8 cellular contexts compared by ENCODE assay signal in the genomic region with DNA sequence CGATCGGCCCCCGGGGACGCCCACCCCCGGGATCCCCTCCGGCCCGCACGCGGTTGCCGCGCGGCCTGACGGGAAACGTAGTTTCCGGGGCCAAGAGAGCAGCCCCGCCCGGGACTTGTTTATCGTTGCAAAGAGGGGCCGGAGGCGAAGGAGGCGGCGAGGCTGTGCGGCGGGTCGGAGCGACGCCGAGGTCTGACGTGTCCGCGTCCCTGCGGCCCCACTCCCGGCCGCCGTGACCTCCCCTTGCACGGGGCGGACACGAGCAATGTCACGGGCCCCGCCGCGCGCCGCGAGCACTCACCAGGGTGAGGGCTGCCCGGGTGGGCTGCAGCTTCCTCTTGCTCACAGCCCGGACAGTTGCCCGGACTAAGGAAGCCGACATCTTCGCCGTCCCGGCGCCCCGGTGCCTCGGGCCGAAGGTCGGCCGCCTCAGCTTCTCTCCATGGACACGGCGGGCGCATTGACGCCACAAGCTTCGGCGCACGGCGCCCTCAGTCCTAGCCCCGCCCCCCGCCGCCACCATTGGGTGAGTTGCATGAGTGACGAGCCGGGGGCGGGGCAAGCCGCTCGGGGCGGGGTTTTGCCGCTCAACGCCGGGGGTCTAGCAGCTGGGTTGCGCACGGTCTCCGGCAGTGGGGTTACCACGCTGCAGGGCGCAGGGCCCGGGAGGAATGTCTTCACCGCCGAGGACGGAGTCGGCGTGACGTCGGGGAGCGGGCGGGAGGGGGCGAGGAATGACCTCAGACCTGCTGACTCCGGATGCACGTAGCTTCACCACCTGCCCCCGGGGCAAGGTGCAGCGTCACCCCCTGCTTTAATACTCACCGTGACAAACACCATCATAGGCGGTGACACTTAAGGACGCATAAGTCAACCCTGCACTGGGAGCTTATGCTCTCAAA. TPM values are rescaled to one million over a fixed set of nuclear protein-coding genes. Genes with fewer than 3 reads are reported as not detected.
DNase-seq lines count a peak whose midpoint lies in the region; ATAC-seq and TF ChIP-seq lines count a peak whose summit lies in the region.

A gene (minus strand): TSS at position 462 of the 902 bp plus-strand sequence. CDS start 80 bp downstream, at position 382.

- H3K9me3 ChIP-seq in mucosa of rectum (ENCODE audit: control insufficient read depth in 2 of 2, low read length in 2 of 2), result no peaks in the 10 kb centered on the region

- ATAC-seq in GM21619 (IDR thresholded peaks at IDR 0.05; ENCODE audit: unreplicated experiment), result peak; percentile 81

- DNase-seq in DMS153 treated with DMSO at 0.1 percent for 48 hours (lab: John Stamatoyannopoulos, UW; ENCODE audit: unreplicated experiment) (peak; percentile 77), OCI-M2 (lab: John Stamatoyannopoulos, UW; ENCODE audit: unreplicated experiment) (peak; percentile 33), epithelial cell of proximal tubule (ENCODE audit: low read depth) (peak; percentile 13)
- peak; percentile 100 for DNase-seq in activated T-cell treated with anti-CD3 and anti-CD28 coated beads, Interleukin-2, amount 50 U/mL, for 1 hour
- DNase-seq in stimulated activated CD8-positive, alpha-beta memory T cell treated with anti-CD3 and anti-CD28 coated beads, Interleukin-4, amount 100 ng/mL, for 48 hours, result peak; percentile 100

- peak within 1 kb of the TSS; percentile 97 to 98 for H3K27ac ChIP-seq in mucosa of rectum (ENCODE audit: low read depth in 2 of 2, low read length in 2 of 2)

- peaks cover 10 to 13% of the 10 kb centered on the region in 2 donors for H3K4me1 ChIP-seq in mucosa of rectum (ENCODE audit: control insufficient read depth in 2 of 2, insufficient read depth in 2 of 2, low read length in 2 of 2)

- TF ChIP-seq RAD21 in Ishikawa (IDR thresholded peaks at IDR 0.05; ENCODE audit: low read depth), result no peak

- peak within 1 kb of the TSS; percentile 93 for H3K4me3 ChIP-seq in epithelial cell of proximal tubule (ENCODE audit: low read depth, low read length)
- peak within 1 kb of the TSS; percentile 94 to 98 for H3K4me3 ChIP-seq in mucosa of rectum (ENCODE audit: low read length in 2 of 2)

- H3K27me3 ChIP-seq in mucosa of rectum (ENCODE audit: control insufficient read depth in 2 of 2, insufficient read depth in 2 of 2, low read length in 2 of 2), result no peaks in the 10 kb centered on the region

- no peak for TF ChIP-seq EP300 in Ishikawa (IDR thresholded peaks at IDR 0.05; ENCODE audit: borderline replicate concordance)

- peak within 1 kb of the TSS; percentile 88 to 96 for H3K9ac ChIP-seq in mucosa of rectum (ENCODE audit: low read depth in 1 of 2, low read length in 2 of 2)

- no peak for TF ChIP-seq CTCF in epithelial cell of proximal tubule (conservative IDR thresholded peaks at IDR 0.05; ENCODE audit: low read depth, low read length)

- peaks cover 0 to 11% of the 10 kb centered on the region in 2 donors for H3K36me3 ChIP-seq in mucosa of rectum (ENCODE audit: control insufficient read depth in 2 of 2, insufficient read depth in 2 of 2, low read length in 2 of 2)

TF ChIP-seq in Ishikawa, 13 proteins besides CTCF, POLR2A, EP300 and RAD21:
- TF ChIP-seq, protein P1, sequence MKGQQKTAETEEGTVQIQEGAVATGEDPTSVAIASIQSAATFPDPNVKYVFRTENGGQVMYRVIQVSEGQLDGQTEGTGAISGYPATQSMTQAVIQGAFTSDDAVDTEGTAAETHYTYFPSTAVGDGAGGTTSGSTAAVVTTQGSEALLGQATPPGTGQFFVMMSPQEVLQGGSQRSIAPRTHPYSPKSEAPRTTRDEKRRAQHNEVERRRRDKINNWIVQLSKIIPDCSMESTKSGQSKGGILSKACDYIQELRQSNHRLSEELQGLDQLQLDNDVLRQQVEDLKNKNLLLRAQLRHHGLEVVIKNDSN (IDR thresholded peaks at IDR 0.05), result peak; percentile 38; the same call in 1 of the 2 replicates
- no peak for TF ChIP-seq TEAD4 (IDR thresholded peaks at IDR 0.05)
- peak; percentile 92 for TF ChIP-seq TAF1 (IDR thresholded peaks at IDR 0.05; ENCODE audit: low read depth)
- no peak; the same call in 1 of the 2 replicates for TF ChIP-seq TCF12 (IDR thresholded peaks at IDR 0.05; ENCODE audit: low read depth)
- TF ChIP-seq CREB1 (IDR thresholded peaks at IDR 0.05; ENCODE audit: low read depth), result peak; percentile 46; the same call in 1 of the 2 replicates
- TF ChIP-seq, protein P2, sequence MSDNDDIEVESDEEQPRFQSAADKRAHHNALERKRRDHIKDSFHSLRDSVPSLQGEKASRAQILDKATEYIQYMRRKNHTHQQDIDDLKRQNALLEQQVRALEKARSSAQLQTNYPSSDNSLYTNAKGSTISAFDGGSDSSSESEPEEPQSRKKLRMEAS (IDR thresholded peaks at IDR 0.05), result peak; percentile 68
- TF ChIP-seq NFIC (IDR thresholded peaks at IDR 0.05), result no peak
- no peak for TF ChIP-seq CEBPB (IDR thresholded peaks at IDR 0.05)
- TF ChIP-seq YY1 (IDR thresholded peaks at IDR 0.05; ENCODE audit: low read depth), result no peak; the same call in none of the 2 replicates
- TF ChIP-seq ZBTB7A (IDR thresholded peaks at IDR 0.05; ENCODE audit: low read depth), result peak; percentile 79
- no peak; the same call in 1 of the 2 replicates for TF ChIP-seq EGR1 (IDR thresholded peaks at IDR 0.05)
- TF ChIP-seq FOXM1 (IDR thresholded peaks at IDR 0.05; ENCODE audit: borderline replicate concordance, low read depth), result no peak
- TF ChIP-seq, protein P3, sequence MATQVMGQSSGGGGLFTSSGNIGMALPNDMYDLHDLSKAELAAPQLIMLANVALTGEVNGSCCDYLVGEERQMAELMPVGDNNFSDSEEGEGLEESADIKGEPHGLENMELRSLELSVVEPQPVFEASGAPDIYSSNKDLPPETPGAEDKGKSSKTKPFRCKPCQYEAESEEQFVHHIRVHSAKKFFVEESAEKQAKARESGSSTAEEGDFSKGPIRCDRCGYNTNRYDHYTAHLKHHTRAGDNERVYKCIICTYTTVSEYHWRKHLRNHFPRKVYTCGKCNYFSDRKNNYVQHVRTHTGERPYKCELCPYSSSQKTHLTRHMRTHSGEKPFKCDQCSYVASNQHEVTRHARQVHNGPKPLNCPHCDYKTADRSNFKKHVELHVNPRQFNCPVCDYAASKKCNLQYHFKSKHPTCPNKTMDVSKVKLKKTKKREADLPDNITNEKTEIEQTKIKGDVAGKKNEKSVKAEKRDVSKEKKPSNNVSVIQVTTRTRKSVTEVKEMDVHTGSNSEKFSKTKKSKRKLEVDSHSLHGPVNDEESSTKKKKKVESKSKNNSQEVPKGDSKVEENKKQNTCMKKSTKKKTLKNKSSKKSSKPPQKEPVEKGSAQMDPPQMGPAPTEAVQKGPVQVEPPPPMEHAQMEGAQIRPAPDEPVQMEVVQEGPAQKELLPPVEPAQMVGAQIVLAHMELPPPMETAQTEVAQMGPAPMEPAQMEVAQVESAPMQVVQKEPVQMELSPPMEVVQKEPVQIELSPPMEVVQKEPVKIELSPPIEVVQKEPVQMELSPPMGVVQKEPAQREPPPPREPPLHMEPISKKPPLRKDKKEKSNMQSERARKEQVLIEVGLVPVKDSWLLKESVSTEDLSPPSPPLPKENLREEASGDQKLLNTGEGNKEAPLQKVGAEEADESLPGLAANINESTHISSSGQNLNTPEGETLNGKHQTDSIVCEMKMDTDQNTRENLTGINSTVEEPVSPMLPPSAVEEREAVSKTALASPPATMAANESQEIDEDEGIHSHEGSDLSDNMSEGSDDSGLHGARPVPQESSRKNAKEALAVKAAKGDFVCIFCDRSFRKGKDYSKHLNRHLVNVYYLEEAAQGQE (IDR thresholded peaks at IDR 0.05; ENCODE audit: low read depth), result no peak

RNA-seq across cellular contexts. Expression of the gene that starts here (rescaled TPM):
- 25.2 and 39.0 TPM in 2 replicates for total RNA-seq in epithelial cell of proximal tubule

Comparison
In these comparisons a context has a peak if more than half of its experiments do, and no peak if none do; other contexts are left out.
1. Peak in every context shown above with its lines: DNase-seq, ATAC-seq, H3K4me3 ChIP-seq and H3K27ac ChIP-seq.
2. DNase-seq: peak in every context shown above with its lines; median percentile 100 in activated T-cell treated with anti-CD3 and anti-CD28 coated beads, Interleukin-2, amount 50 U/mL, for 1 hour; 100 in stimulated activated CD8-positive, alpha-beta memory T cell treated with anti-CD3 and anti-CD28 coated beads, Interleukin-4, amount 100 ng/mL, for 48 hours; 77 in DMS153 treated with DMSO at 0.1 percent for 48 hours; 33 in OCI-M2; 13 in epithelial cell of proximal tubule.